10 cellular contexts compared by ENCODE assay signal in genomic region chr12:22658214-22658613, GRCh38. TPM values are rescaled to one million over a fixed set of nuclear protein-coding genes. Genes with fewer than 3 reads are reported as not detected.
A peak's percentile ranks its signal among the peaks of the same experiment; 100 is the strongest.
DNase-seq lines count a peak whose midpoint lies in the region; ATAC-seq and TF ChIP-seq lines count a peak whose summit lies in the region.
"Had no signal": no experiment of that assay in that cellular context is flagged by ENCODE, and none has a peak within 500 bp of the region (broad histone marks: within the 10 kb centered on the region; RNA-seq: fewer than 3 reads in every experiment).

No MANE protein-coding gene starts in this region.

- H3K36me3 Mint-ChIP-seq in T-helper 2 cell treated with Interferon-gamma antibody and Interleukin-4, amounts not matched to agents 5 μg/mL and 100 μg/mL, for 36 hours (ENCODE audit: low read depth), result peaks cover 27% of the 10 kb centered on the region

- no peak overlapping the region for H3K4me3 Mint-ChIP-seq in T-helper 2 cell treated with Interferon-gamma antibody and Interleukin-4, amounts not matched to agents 5 μg/mL and 100 μg/mL, for 36 hours

- no peaks in the 10 kb centered on the region for H3K9me3 Mint-ChIP-seq in T-helper 2 cell treated with Interferon-gamma antibody and Interleukin-4, amounts not matched to agents 5 μg/mL and 100 μg/mL, for 36 hours

- peak; percentile 83 for DNase-seq in A172 (ENCODE audit: low spot score)
- peak; percentile 4 for DNase-seq in GM12865 (ENCODE audit: low read depth)
- DNase-seq in T-helper 2 cell treated with Interferon-gamma antibody and Interleukin-4, amounts not matched to agents 5 μg/mL and 100 μg/mL, for 36 hours (ENCODE audit: low spot score), result peak; percentile 42
- DNase-seq in fibroblast of villous mesenchyme (ENCODE audit: low read depth), result peak; percentile 59
- DNase-seq in NCI-H524 treated with DMSO at 0.1 percent for 48 hours (lab: John Stamatoyannopoulos, UW), result no peak
- DNase-seq in NCI-H446 (lab: John Stamatoyannopoulos, UW), result no peak
- DNase-seq: left cardiac atrium, Peyer's patch had no signal

- no peak for TF ChIP-seq CTCF in GM12865 (IDR thresholded peaks at IDR 0.05; ENCODE audit: insufficient read depth, low read depth, low read length, missing control alignments)
- TF ChIP-seq CTCF in fibroblast of villous mesenchyme (IDR thresholded peaks at IDR 0.05; ENCODE audit: insufficient read depth, low read depth, low read length), result no peak

- peaks cover 14% of the 10 kb centered on the region for H3K4me1 Mint-ChIP-seq in T-helper 2 cell treated with Interferon-gamma antibody and Interleukin-4, amounts not matched to agents 5 μg/mL and 100 μg/mL, for 36 hours (ENCODE audit: low read depth)

- ATAC-seq in HG03521 (IDR thresholded peaks at IDR 0.05; ENCODE audit: unreplicated experiment) (no peak), GM19452 (IDR thresholded peaks at IDR 0.05; ENCODE audit: unreplicated experiment) (no peak)
- ATAC-seq: left cardiac atrium had no signal

- H3K27me3 Mint-ChIP-seq in T-helper 2 cell treated with Interferon-gamma antibody and Interleukin-4, amounts not matched to agents 5 μg/mL and 100 μg/mL, for 36 hours (ENCODE audit: low read depth), result no peaks in the 10 kb centered on the region

- no peak overlapping the region for H3K4me3 ChIP-seq in GM12865 (ENCODE audit: low read depth, low read length)
- no peak overlapping the region for H3K4me3 ChIP-seq in fibroblast of villous mesenchyme (ENCODE audit: low read depth, low read length)
- H3K4me3 ChIP-seq: Peyer's patch had no signal

- H3K27ac Mint-ChIP-seq in T-helper 2 cell treated with Interferon-gamma antibody and Interleukin-4, amounts not matched to agents 5 μg/mL and 100 μg/mL, for 36 hours, result peak overlapping the region; percentile 12

RNA-seq across cellular contexts. Expression of gene ETNK1, which starts 33.2 kb away (rescaled TPM):
- total RNA-seq in A172 (2014; rRNA removed; shearing (Covaris generic)), result 25.7 and 26.1 TPM in 2 replicates
- 26.7 and 70.8 TPM in 2 replicates for total RNA-seq in fibroblast of villous mesenchyme

Comparison
In these comparisons a context has a peak if more than half of its experiments do, and no peak if none do; other contexts are left out.
1. DNase-seq: peak in A172 (single experiment), GM12865 (single experiment), T-helper 2 cell treated with Interferon-gamma antibody and Interleukin-4, amounts not matched to agents 5 μg/mL and 100 μg/mL, for 36 hours (single experiment) and fibroblast of villous mesenchyme (single experiment); none in NCI-H524 treated with DMSO at 0.1 percent for 48 hours (single experiment) and NCI-H446 (0 of 2).